In the genomic region with DNA sequence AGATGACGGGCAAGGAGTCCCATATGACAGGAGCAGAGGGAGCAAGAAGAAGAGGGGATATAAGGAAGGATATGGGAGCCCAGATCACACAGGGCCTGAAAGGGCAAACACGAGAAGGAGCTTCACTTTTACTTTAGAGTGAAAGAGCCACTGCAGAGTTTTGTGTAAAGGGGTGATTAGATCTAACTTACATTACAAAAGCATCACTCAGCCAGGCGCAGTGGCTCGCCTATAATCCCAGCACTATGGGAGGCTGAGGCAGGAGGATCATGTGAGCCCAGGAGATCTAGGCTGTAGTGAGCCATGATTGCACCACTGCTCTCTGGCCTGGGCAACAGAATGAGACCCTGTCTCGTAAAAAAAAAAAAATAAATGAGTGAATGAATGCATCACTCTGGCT, we compare ENCODE assay signal across 35 cellular contexts.
"Had no signal": no experiment of that assay in that cellular context is flagged by ENCODE, and none has a peak within 500 bp of the region (broad histone marks: within the 10 kb centered on the region; RNA-seq: fewer than 3 reads in every experiment).

No MANE protein-coding gene starts in this region.

- H3K27ac Mint-ChIP-seq: activated CD4-positive, alpha-beta memory T cell treated with anti-CD3 and anti-CD28 coated beads for 36 hours; activated CD4-positive, alpha-beta T cell treated with anti-CD3 and anti-CD28 coated beads for 36 hours; activated CD4-positive, alpha-beta T cell treated with anti-CD3 and anti-CD28 coated beads, Interleukin-2, amount 10 ng/mL, durations not matched to agents 24 days and 14 days; activated CD8-positive, alpha-beta memory T cell treated with anti-CD3 and anti-CD28 coated beads, Interleukin-2, amount 10 ng/mL, durations not matched to agents 7 days and 5 days; activated CD8-positive, alpha-beta T cell treated with anti-CD3 and anti-CD28 coated beads, Interleukin-2, amount 10 ng/mL, durations not matched to agents 7 days and 5 days; activated naive CD4-positive, alpha-beta T cell treated with anti-CD3 and anti-CD28 coated beads for 36 hours; activated naive CD4-positive, alpha-beta T cell treated with anti-CD3 and anti-CD28 coated beads, Interleukin-2, amount 50 U/mL, for 24 hours; activated naive CD8-positive, alpha-beta T cell treated with anti-CD3 and anti-CD28 coated beads for 36 hours; activated naive CD8-positive, alpha-beta T cell treated with anti-CD3 and anti-CD28 coated beads, Interleukin-2, amount 50 U/mL, for 24 hours; activated T-helper 1 cell treated with anti-CD3 and anti-CD28 coated beads, Interleukin-12 subunit alpha, Interleukin-12 subunit beta, Interleukin-2, Interleukin-4 antibody, amounts not matched to agents 30 ng/mL and 10 ng/mL and 1 ng/mL, durations not matched to agents 14 hours and 24 hours and 36 hours; activated T-helper 2 cell treated with anti-CD3 and anti-CD28 coated beads, Interferon-gamma antibody, Interleukin-2, Interleukin-4, amounts not matched to agents 10 μg/mL and 5 μg/mL and 100 μg/mL, durations not matched to agents 14 hours and 24 hours and 36 hours; T-helper 1 cell treated with Interleukin-12 subunit alpha and Interleukin-12 subunit beta and Interleukin-4 antibody, amounts not matched to agents 30 μg/mL and 1 μg/mL, for 36 hours; T-helper 2 cell treated with Interferon-gamma antibody and Interleukin-4, amounts not matched to agents 5 μg/mL and 100 μg/mL, for 36 hours had no signal

- H3K27me3 Mint-ChIP-seq: activated CD4-positive, alpha-beta memory T cell treated with anti-CD3 and anti-CD28 coated beads for 36 hours; activated CD4-positive, alpha-beta T cell treated with anti-CD3 and anti-CD28 coated beads for 36 hours; activated CD8-positive, alpha-beta memory T cell treated with anti-CD3 and anti-CD28 coated beads, Interleukin-2, amount 10 ng/mL, durations not matched to agents 7 days and 5 days; activated naive CD4-positive, alpha-beta T cell treated with anti-CD3 and anti-CD28 coated beads, Interleukin-2, amount 50 U/mL, for 24 hours; activated naive CD8-positive, alpha-beta T cell treated with anti-CD3 and anti-CD28 coated beads for 36 hours; activated naive CD8-positive, alpha-beta T cell treated with anti-CD3 and anti-CD28 coated beads, Interleukin-2, amount 50 U/mL, for 24 hours; effector memory CD8-positive, alpha-beta T cell had no signal

- H3K9me3 Mint-ChIP-seq: activated CD4-positive, alpha-beta T cell treated with anti-CD3 and anti-CD28 coated beads, Interleukin-2, amount 10 ng/mL, durations not matched to agents 24 days and 14 days; activated naive CD4-positive, alpha-beta T cell treated with anti-CD3 and anti-CD28 coated beads, Interleukin-2, amount 50 U/mL, for 24 hours; activated T-helper 1 cell treated with anti-CD3 and anti-CD28 coated beads, Interleukin-12 subunit alpha, Interleukin-12 subunit beta, Interleukin-2, Interleukin-4 antibody, amounts not matched to agents 30 ng/mL and 10 ng/mL and 1 ng/mL, durations not matched to agents 14 hours and 24 hours and 36 hours; activated T-helper 2 cell treated with anti-CD3 and anti-CD28 coated beads, Interferon-gamma antibody, Interleukin-2, Interleukin-4, amounts not matched to agents 10 μg/mL and 5 μg/mL and 100 μg/mL, durations not matched to agents 14 hours and 24 hours and 36 hours; effector memory CD8-positive, alpha-beta T cell; T-helper 1 cell treated with Interleukin-12 subunit alpha and Interleukin-12 subunit beta and Interleukin-4 antibody, amounts not matched to agents 30 μg/mL and 1 μg/mL, for 36 hours; T-helper 2 cell treated with Interferon-gamma antibody and Interleukin-4, amounts not matched to agents 5 μg/mL and 100 μg/mL, for 36 hours had no signal

- ATAC-seq: activated CD4-positive, alpha-beta T cell treated with anti-CD3 and anti-CD28 coated beads for 36 hours; activated CD8-positive, alpha-beta memory T cell treated with anti-CD3 and anti-CD28 coated beads, Interleukin-2, amount 10 ng/mL, durations not matched to agents 7 days and 5 days; activated CD8-positive, alpha-beta T cell treated with anti-CD3 and anti-CD28 coated beads, Interleukin-2, amount 10 ng/mL, durations not matched to agents 7 days and 5 days; activated naive CD8-positive, alpha-beta T cell treated with anti-CD3 and anti-CD28 coated beads, Interleukin-2, amount 50 U/mL, for 24 hours; body of pancreas; effector memory CD8-positive, alpha-beta T cell; foreskin keratinocyte; gastroesophageal sphincter had no signal

- H3K36me3 Mint-ChIP-seq: activated CD8-positive, alpha-beta memory T cell treated with anti-CD3 and anti-CD28 coated beads, Interleukin-2, amount 10 ng/mL, durations not matched to agents 7 days and 5 days had no signal

- H3K36me3 ChIP-seq: adrenal gland, esophagus muscularis mucosa, gastroesophageal sphincter, heart right ventricle, WERI-Rb-1 had no signal

- DNase-seq: activated CD4-positive, alpha-beta memory T cell treated with anti-CD3 and anti-CD28 coated beads for 36 hours; activated CD4-positive, alpha-beta T cell treated with anti-CD3 and anti-CD28 coated beads for 36 hours; activated CD4-positive, alpha-beta T cell treated with anti-CD3 and anti-CD28 coated beads, Interleukin-2, amount 10 ng/mL, durations not matched to agents 24 days and 14 days; activated CD4-positive, CD25-positive, alpha-beta regulatory T cell; activated CD4-positive, CD25-positive, alpha-beta regulatory T cell treated with anti-CD3 and anti-CD28 coated beads, Interleukin-2, amount 50 U/mL, for 72 hours; activated CD8-positive, alpha-beta memory T cell treated with anti-CD3 and anti-CD28 coated beads, Interleukin-2, amount 10 ng/mL, durations not matched to agents 7 days and 5 days; activated CD8-positive, alpha-beta memory T cell treated with anti-CD3 and anti-CD28 coated beads, Interleukin-2, amount 50 U/mL, for 4 hours; activated CD8-positive, alpha-beta T cell treated with anti-CD3 and anti-CD28 coated beads, Interleukin-2, amount 10 ng/mL, durations not matched to agents 7 days and 5 days; activated effector memory CD4-positive, alpha-beta T cell treated with anti-CD3 and anti-CD28 coated beads, Interleukin-2, amount 50 U/mL, for 16 hours; activated naive CD4-positive, alpha-beta T cell treated with anti-CD3 and anti-CD28 coated beads for 36 hours; activated naive CD8-positive, alpha-beta T cell treated with anti-CD3 and anti-CD28 coated beads for 36 hours; activated naive CD8-positive, alpha-beta T cell treated with anti-CD3 and anti-CD28 coated beads, Interleukin-2, amount 50 U/mL, for 24 hours; activated T-cell treated with anti-CD3 and anti-CD28 coated beads, Interleukin-2, amount 50 U/mL, for 1 hour; activated T-cell treated with anti-CD3 and anti-CD28 coated beads, Interleukin-2, amount 50 U/mL, for 48 hours; adrenal gland; amygdala; aorta; body of pancreas; caudate nucleus; cortex of kidney; dermis blood vessel endothelial cell; effector CD4-positive, alpha-beta T cell; effector memory CD8-positive, alpha-beta T cell; erythroblast; foreskin keratinocyte; heart right ventricle; T1000; WERI-Rb-1 had no signal

- H3K4me1 Mint-ChIP-seq: activated CD4-positive, alpha-beta T cell treated with anti-CD3 and anti-CD28 coated beads, Interleukin-2, amount 10 ng/mL, durations not matched to agents 24 days and 14 days; activated CD8-positive, alpha-beta memory T cell treated with anti-CD3 and anti-CD28 coated beads, Interleukin-2, amount 10 ng/mL, durations not matched to agents 7 days and 5 days had no signal

- H3K4me3 Mint-ChIP-seq: activated CD4-positive, alpha-beta memory T cell treated with anti-CD3 and anti-CD28 coated beads for 36 hours; activated CD4-positive, alpha-beta T cell treated with anti-CD3 and anti-CD28 coated beads for 36 hours; activated CD4-positive, alpha-beta T cell treated with anti-CD3 and anti-CD28 coated beads, Interleukin-2, amount 10 ng/mL, durations not matched to agents 24 days and 14 days; activated CD8-positive, alpha-beta memory T cell treated with anti-CD3 and anti-CD28 coated beads, Interleukin-2, amount 10 ng/mL, durations not matched to agents 7 days and 5 days; activated CD8-positive, alpha-beta T cell treated with anti-CD3 and anti-CD28 coated beads, Interleukin-2, amount 10 ng/mL, durations not matched to agents 7 days and 5 days; activated naive CD4-positive, alpha-beta T cell treated with anti-CD3 and anti-CD28 coated beads for 36 hours; activated naive CD4-positive, alpha-beta T cell treated with anti-CD3 and anti-CD28 coated beads, Interleukin-2, amount 50 U/mL, for 24 hours; activated naive CD8-positive, alpha-beta T cell treated with anti-CD3 and anti-CD28 coated beads for 36 hours; activated naive CD8-positive, alpha-beta T cell treated with anti-CD3 and anti-CD28 coated beads, Interleukin-2, amount 50 U/mL, for 24 hours; activated T-helper 1 cell treated with anti-CD3 and anti-CD28 coated beads, Interleukin-12 subunit alpha, Interleukin-12 subunit beta, Interleukin-2, Interleukin-4 antibody, amounts not matched to agents 30 ng/mL and 10 ng/mL and 1 ng/mL, durations not matched to agents 14 hours and 24 hours and 36 hours; effector memory CD8-positive, alpha-beta T cell; T-helper 1 cell treated with Interleukin-12 subunit alpha and Interleukin-12 subunit beta and Interleukin-4 antibody, amounts not matched to agents 30 μg/mL and 1 μg/mL, for 36 hours; T-helper 2 cell treated with Interferon-gamma antibody and Interleukin-4, amounts not matched to agents 5 μg/mL and 100 μg/mL, for 36 hours had no signal

- H3K4me3 ChIP-seq: adrenal gland, body of pancreas, esophagus muscularis mucosa, gastroesophageal sphincter, heart right ventricle had no signal

- H3K4me1 ChIP-seq: adrenal gland, foreskin keratinocyte had no signal

- H3K27ac ChIP-seq: adrenal gland, body of pancreas, esophagus muscularis mucosa, foreskin keratinocyte, gastroesophageal sphincter, heart right ventricle, WERI-Rb-1 had no signal

- H3K9me3 ChIP-seq: adrenal gland, body of pancreas had no signal

- H3K27me3 ChIP-seq: adrenal gland, body of pancreas, esophagus muscularis mucosa, foreskin keratinocyte, gastroesophageal sphincter, heart right ventricle had no signal
